ENCODE assay signal across 8 cellular contexts in genomic region chr2:46315103-46315890, GRCh38.
DNase-seq lines count a peak whose midpoint lies in the region; ATAC-seq, FAIRE-seq and TF ChIP-seq lines count a peak whose summit lies in the region.

No MANE protein-coding gene starts in this region.

- H3K4me3 ChIP-seq in AG04449 (ENCODE audit: low read depth, low read length) (peak overlapping the region; percentile 4; the same call in 1 of the 2 replicates), astrocyte of the cerebellum (ENCODE audit: low read depth, low read length) (no peak overlapping the region), tibial artery (peak overlapping the region in 1 of 2 donors; percentile 6), WERI-Rb-1 (ENCODE audit: low read depth, low read length) (no peak overlapping the region)

- no peaks in the 10 kb centered on the region for H3K36me3 ChIP-seq in tibial artery
- no peaks in the 10 kb centered on the region for H3K36me3 ChIP-seq in WERI-Rb-1

- TF ChIP-seq CTCF in AG04449 (IDR thresholded peaks at IDR 0.05; ENCODE audit: insufficient read depth, low read length, missing control alignments) (no peak), astrocyte of the cerebellum (IDR thresholded peaks at IDR 0.05; ENCODE audit: low read depth, low read length, missing control alignments) (no peak), tibial artery (IDR thresholded peaks at IDR 0.05) (no peak), WERI-Rb-1 (IDR thresholded peaks at IDR 0.05; ENCODE audit: low read depth, low read length) (no peak)

- DNase-seq in AG04449 (ENCODE audit: low read depth, low spot score), result peak; percentile 88
- DNase-seq in HTR-8/SVneo (ENCODE audit: insufficient read length, low spot score), result peak; percentile 92
- peak; percentile 75 for DNase-seq in astrocyte of the cerebellum (ENCODE audit: low read depth)
- DNase-seq in kidney tubule cell (ENCODE audit: low spot score), result peak; percentile 97
- peak; percentile 94 to 97 for DNase-seq in tibial artery
- DNase-seq in WERI-Rb-1, result no peak
- DNase-seq in NCI-H446 (lab: John Stamatoyannopoulos, UW), result no peak

- FAIRE-seq in HTR-8/SVneo (lab: Jason Lieb, UNC), result peak; percentile 88

- peak overlapping the region; percentile 83 to 84 for H3K27ac ChIP-seq in tibial artery
- H3K27ac ChIP-seq in WERI-Rb-1, result no peak overlapping the region

- H3K4me1 ChIP-seq in tibial artery, result peaks cover 0 to 100% (median 78%) of the 10 kb centered on the region in 4 donors

- intact Hi-C loops in tibial artery (cut with DNase I; ENCODE audit: low total_unique reads), result no loop called here

- POLR2A ChIA-PET in AG04449 (lab: Yijun Ruan, JAX), result interaction anchor here (1.0 to 1.4 kb wide), 4 partner anchors 12 to 21 kb away, joined by 3 to 4 read pairs (median 3); partner anchors contain the start of gene EPAS1

- H3K27me3 ChIP-seq in tibial artery, result no peaks in the 10 kb centered on the region
- H3K27me3 ChIP-seq in WERI-Rb-1 (ENCODE audit: insufficient read depth, low read depth, severe bottlenecking), result no peaks in the 10 kb centered on the region

- in situ Hi-C loops in astrocyte of the cerebellum (cut with HindIII; ENCODE audit: low sequenced_read_pairs), result no loop called here

- ATAC-seq in GM19397 (IDR thresholded peaks at IDR 0.05; ENCODE audit: unreplicated experiment), result no peak

- H3K9me3 ChIP-seq in tibial artery, result no peaks in the 10 kb centered on the region
- H3K9me3 ChIP-seq in WERI-Rb-1 (ENCODE audit: severe bottlenecking), result no peaks in the 10 kb centered on the region

- CTCF ChIA-PET in AG04449 (lab: Yijun Ruan, JAX), result interaction anchor here (1.0 to 1.8 kb wide), 3 partner anchors 12 to 322 kb away, joined by 3 to 4 read pairs (median 3); no protein-coding TSS in a partner anchor

Comparison
In these comparisons a context has a peak if more than half of its experiments do, and no peak if none do; other contexts are left out.
1. DNase-seq: peak in AG04449 (single experiment), HTR-8/SVneo (single experiment), astrocyte of the cerebellum (single experiment), kidney tubule cell (single experiment) and tibial artery (2 of 2); none in WERI-Rb-1 (single experiment) and NCI-H446 (0 of 2).